24 cellular contexts compared by ENCODE assay signal in the genomic region with DNA sequence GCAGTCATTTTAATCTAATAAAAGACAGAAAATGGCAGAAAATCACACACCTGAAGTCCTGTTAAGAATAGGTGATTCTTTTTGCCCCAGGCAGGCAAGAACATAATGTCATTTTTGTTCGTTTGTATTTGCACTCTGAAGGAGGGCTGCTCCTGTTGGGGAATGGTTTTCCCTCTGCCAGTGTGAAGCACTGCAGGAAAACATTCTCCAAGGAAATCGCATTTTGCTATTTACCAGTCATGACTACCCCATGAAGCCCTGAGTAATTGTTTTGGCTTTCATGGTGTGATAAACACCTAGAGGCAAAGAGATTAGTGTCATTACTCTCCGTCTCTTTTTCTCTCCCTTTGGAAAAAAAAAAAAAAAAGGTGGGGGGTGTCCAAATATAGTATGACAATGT.
DNase-seq lines count a peak whose midpoint lies in the region; ATAC-seq and TF ChIP-seq lines count a peak whose summit lies in the region.
"Had no signal": no experiment of that assay in that cellular context is flagged by ENCODE, and none has a peak within 500 bp of the region (broad histone marks: within the 10 kb centered on the region; RNA-seq: fewer than 3 reads in every experiment).

No MANE protein-coding gene starts in this region.

- H3K4me3 Mint-ChIP-seq in MCF 10A (ENCODE audit: unreplicated experiment) (no peak overlapping the region), WTC11 (no peak overlapping the region)
- H3K4me3 Mint-ChIP-seq: CD4-positive, alpha-beta memory T cell; HFFc6; T-cell had no signal

- TF ChIP-seq POLR2A in breast epithelium (IDR thresholded peaks at IDR 0.05) = no peak

- H3K36me3 Mint-ChIP-seq in MCF 10A (ENCODE audit: insufficient read depth, unreplicated experiment) = no peaks in the 10 kb centered on the region
- H3K36me3 Mint-ChIP-seq in WTC11 = no peaks in the 10 kb centered on the region
- H3K36me3 Mint-ChIP-seq: CD4-positive, alpha-beta memory T cell; T-cell had no signal

- intact Hi-C loops in MCF 10A (cut with micrococcal nuclease) (no loop called here), breast epithelium (cut with DNase I; ENCODE audit: low total_unique reads) (no loop called here)

- H3K27me3 ChIP-seq in breast epithelium = no peaks in the 10 kb centered on the region
- H3K27me3 ChIP-seq: SJSA1 had no signal

- H3K27me3 Mint-ChIP-seq in MCF 10A (ENCODE audit: insufficient read depth, unreplicated experiment) = no peaks in the 10 kb centered on the region
- no peaks in the 10 kb centered on the region for H3K27me3 Mint-ChIP-seq in WTC11 (ENCODE audit: low read depth)

- no peaks in the 10 kb centered on the region for H3K9me3 ChIP-seq in breast epithelium
- H3K9me3 ChIP-seq: Caco-2, HAP-1, SJSA1 had no signal

- ATAC-seq in WTC11 = peak; percentile 50
- ATAC-seq in HG02763 (IDR thresholded peaks at IDR 0.05; ENCODE audit: unreplicated experiment) = no peak
- ATAC-seq: GM12878, K562, T-cell had no signal

- H3K4me1 Mint-ChIP-seq in MCF 10A (ENCODE audit: insufficient read depth, unreplicated experiment) = peaks cover 26% of the 10 kb centered on the region
- peaks cover 8% of the 10 kb centered on the region for H3K4me1 Mint-ChIP-seq in WTC11
- H3K4me1 Mint-ChIP-seq: CD4-positive, alpha-beta memory T cell; T-cell had no signal

- no peak for TF ChIP-seq CTCF in MCF 10A (IDR thresholded peaks at IDR 0.05; ENCODE audit: unreplicated experiment)
- TF ChIP-seq CTCF in breast epithelium (IDR thresholded peaks at IDR 0.05) = no peak
- no peak for TF ChIP-seq CTCF in WTC11 (IDR thresholded peaks at IDR 0.05)

- BruUV-seq in MCF 10A (replicated peaks; lab: Mats Ljungman, UMichigan) = no TSS peak

- no peak overlapping the region for H3K27ac ChIP-seq in breast epithelium
- H3K27ac ChIP-seq: GM23248, SJSA1 had no signal

- H3K36me3 ChIP-seq in breast epithelium = no peaks in the 10 kb centered on the region
- H3K36me3 ChIP-seq: HAP-1, SJSA1 had no signal

- CTCF ChIA-PET in MCF 10A (lab: Yijun Ruan, JAX) = interaction anchor here (0.6 to 3.1 kb wide), 7 partner anchors 9 to 1390 kb away, joined by 3 to 13 read pairs (median 4); partner anchors contain the start of gene GPSM2
- CTCF ChIA-PET in WTC11 (lab: Charles Lee) = interaction anchor here (0.8 to 1.0 kb wide), 2 partner anchors 10 to 43 kb away, joined by 3 to 4 read pairs; no protein-coding TSS in a partner anchor

- no peak overlapping the region for H3K4me3 ChIP-seq in breast epithelium
- H3K4me3 ChIP-seq: GM12878, GM23248, HAP-1, K562, SJSA1 had no signal

- H3K4me1 ChIP-seq in breast epithelium = no peaks in the 10 kb centered on the region
- H3K4me1 ChIP-seq: Caco-2, HAP-1, SJSA1 had no signal

- POLR2A ChIA-PET in MCF 10A (lab: Yijun Ruan, JAX) = interaction anchor here (1.1 to 6.3 kb wide), 6 partner anchors 12 to 197 kb away, joined by 4 to 59 read pairs (median 6); no protein-coding TSS in a partner anchor
- POLR2A ChIA-PET in WTC11 (lab: Charles Lee) = no interaction called here

- H3K27ac Mint-ChIP-seq in MCF 10A (ENCODE audit: low read depth, unreplicated experiment) (peak overlapping the region; percentile 27), WTC11 (no peak overlapping the region; the same call in 1 of the 2 replicates)
- H3K27ac Mint-ChIP-seq: CD4-positive, alpha-beta memory T cell; HFFc6; T-cell had no signal

- DNase-seq in MCF 10A (ENCODE audit: unreplicated experiment) (no peak), breast epithelium (ENCODE audit: low spot score in 2 of 2) (no peak), WTC11 (ENCODE audit: low spot score) (no peak), iPS-NIHi7 (ENCODE audit: extremely low spot score) (peak; percentile 23), NCI-H2227 (lab: John Stamatoyannopoulos, UW; ENCODE audit: unreplicated experiment) (no peak), OCI-M2 (lab: John Stamatoyannopoulos, UW; ENCODE audit: unreplicated experiment) (no peak)
- DNase-seq: C1 segment of cervical spinal cord; Caco-2; CD4-positive, alpha-beta memory T cell; GM23248; HFFc6; Kasumi-1; MV-4-11; NCI-H187 treated with DMSO at 0.1 percent for 48 hours; NCI-H2227 treated with DMSO at 0.1 percent for 48 hours; NCI-H526 treated with DMSO at 0.1 percent for 48 hours; Right ventricle myocardium superior; RPMI8226; T-cell had no signal

- no peaks in the 10 kb centered on the region for H3K9me3 Mint-ChIP-seq in MCF 10A (ENCODE audit: unreplicated experiment)
- no peaks in the 10 kb centered on the region for H3K9me3 Mint-ChIP-seq in WTC11
- H3K9me3 Mint-ChIP-seq: CD4-positive, alpha-beta memory T cell; T-cell had no signal

TF ChIP-seq in WTC11, 78 proteins besides CTCF, POLR2A, EP300 and RAD21:
- no peak for TF ChIP-seq MYBL2 (CRISPR knock-in tag; IDR thresholded peaks at IDR 0.05)
